Comparison of ENCODE assay signal across 8 cellular contexts in genomic region chr17:1399679-1400512, GRCh38.
A peak's percentile ranks its signal among the peaks of the same experiment; 100 is the strongest.
DNase-seq lines count a peak whose midpoint lies in the region; ATAC-seq lines count a peak whose summit lies in the region.

Gene YWHAE, minus strand, starts transcription at chr17:1400222. Its CDS starts 112 bp downstream, at chr17:1400110.

- peak; percentile 87 for ATAC-seq in HG03442 (IDR thresholded peaks at IDR 0.05; ENCODE audit: unreplicated experiment)

- DNase-seq in AML-193 (lab: John Stamatoyannopoulos, UW): peak; percentile 61 to 73
- DNase-seq in GM19238 (ENCODE audit: insufficient read length, low spot score): peak; percentile 96
- DNase-seq in NCI-H524 (lab: John Stamatoyannopoulos, UW): peak; percentile 83 to 92
- peak; percentile 96 for DNase-seq in activated CD4-positive, alpha-beta T cell treated with anti-CD3 and anti-CD28 coated beads for 4 hours
- DNase-seq in kidney tubule cell (ENCODE audit: low spot score): peak; percentile 97
- peak; percentile 91 to 97 (median 94) for DNase-seq in stimulated activated CD4-positive, alpha-beta T cell treated with anti-CD3 and anti-CD28 coated beads, Interleukin-1b, Interleukin-23, amount 100 ng/mL, for 24 hours (ENCODE audit: low read depth in 4 of 4, low spot score in 1 of 4)

- peak within 1 kb of the TSS; percentile 91 for H3K27ac ChIP-seq in cingulate gyrus (ENCODE audit: low read depth, low read length)

Comparison
In these comparisons a context has a peak if more than half of its experiments do, and no peak if none do; other contexts are left out.
1. Peak in every context shown above with its lines: DNase-seq, ATAC-seq and H3K27ac ChIP-seq.